Comparison of ENCODE assay signal across 9 cellular contexts in the genomic region with DNA sequence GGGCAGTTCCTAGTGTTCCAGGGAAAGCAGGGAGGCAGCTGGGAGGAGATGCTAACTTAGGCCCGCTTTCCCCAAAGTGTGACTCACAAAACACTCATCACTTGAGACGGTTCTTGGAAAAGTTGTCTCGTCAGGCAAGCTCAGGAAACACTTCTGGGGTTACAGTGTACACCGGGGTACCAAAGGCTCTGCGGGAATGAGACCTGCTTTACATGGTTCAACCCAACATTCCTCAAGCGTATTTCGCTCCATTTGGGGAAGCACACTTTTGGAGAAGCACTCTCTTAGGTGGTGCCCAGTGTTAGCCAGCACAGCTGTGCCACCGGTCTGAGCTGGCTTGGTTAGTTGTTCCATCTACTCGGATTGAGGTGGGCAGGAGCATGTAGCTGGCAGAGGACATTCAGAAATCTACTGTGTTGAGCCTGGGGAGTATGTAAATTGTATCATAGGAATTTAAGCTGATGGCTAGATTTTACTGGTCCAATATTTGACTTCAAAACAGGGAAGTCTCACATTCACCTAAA. TPM values are rescaled to one million over a fixed set of nuclear protein-coding genes. Genes with fewer than 3 reads are reported as not detected.
DNase-seq lines count a peak whose midpoint lies in the region; ATAC-seq and TF ChIP-seq lines count a peak whose summit lies in the region.
"Had no signal": no experiment of that assay in that cellular context is flagged by ENCODE, and none has a peak within 500 bp of the region (broad histone marks: within the 10 kb centered on the region; RNA-seq: fewer than 3 reads in every experiment).

No MANE protein-coding gene starts in this region.

- no peak overlapping the region for H3K4me2 ChIP-seq in mammary epithelial cell (ENCODE audit: insufficient read depth, low read depth, low read length)

- in situ Hi-C loops in mammary epithelial cell (cut with MboI; ENCODE audit: low sequenced_read_pairs in 2 of 2), result no loop called here

- H3K4me1 ChIP-seq in mammary epithelial cell (ENCODE audit: insufficient read depth, low read length) (peaks cover 30% of the 10 kb centered on the region), left lung (peaks cover 27 to 82% of the 10 kb centered on the region in 2 donors)

- 46% methylated on average over 7 of the region's 9 CpGs for WGBS in mammary epithelial cell (ENCODE audit: low coverage, missing lambda C conversion rate)

- CTCF ChIA-PET in mammary epithelial cell (lab: Charles Lee; ENCODE audit: low non-redundant PET), result no interaction called here

- no peaks in the 10 kb centered on the region for H3K27me3 Mint-ChIP-seq in T-helper 1 cell treated with Interleukin-12 subunit alpha and Interleukin-12 subunit beta and Interleukin-4 antibody, amounts not matched to agents 30 μg/mL and 1 μg/mL, for 36 hours (ENCODE audit: low read depth)
- H3K27me3 Mint-ChIP-seq in type B pancreatic cell, result no peaks in the 10 kb centered on the region
- no peaks in the 10 kb centered on the region for H3K27me3 Mint-ChIP-seq in naive thymus-derived CD8-positive, alpha-beta T cell

- peak; percentile 55 for ATAC-seq in left lung
- ATAC-seq in naive thymus-derived CD8-positive, alpha-beta T cell, result no peak
- ATAC-seq in GM21526 (IDR thresholded peaks at IDR 0.05; ENCODE audit: low FRiP score, unreplicated experiment), result no peak

- peaks cover 50% of the 10 kb centered on the region for H3K4me1 Mint-ChIP-seq in T-helper 1 cell treated with Interleukin-12 subunit alpha and Interleukin-12 subunit beta and Interleukin-4 antibody, amounts not matched to agents 30 μg/mL and 1 μg/mL, for 36 hours (ENCODE audit: low read depth)
- H3K4me1 Mint-ChIP-seq in type B pancreatic cell (ENCODE audit: unreplicated experiment), result peaks cover 56% of the 10 kb centered on the region
- peaks cover 23 to 87% (median 56%) of the 10 kb centered on the region in 4 donors for H3K4me1 Mint-ChIP-seq in naive thymus-derived CD8-positive, alpha-beta T cell

- DNase-seq in T-helper 1 cell (no peak), mammary epithelial cell (peak; percentile 81), left lung (peak in 1 of 2 donors; percentile 47), type B pancreatic cell (ENCODE audit: extremely low spot score, unreplicated experiment) (no peak)
- DNase-seq in naive thymus-derived CD8-positive, alpha-beta T cell, result no peak
- no peak for DNase-seq in activated CD4-positive, alpha-beta T cell treated with anti-CD3 and anti-CD28 coated beads for 48 hours
- DNase-seq: effector CD4-positive, alpha-beta T cell had no signal

- POLR2A ChIA-PET in naive thymus-derived CD8-positive, alpha-beta T cell (lab: Charles Lee), result interaction anchor here (1.0 to 1.3 kb wide), 2 partner anchors 31 to 37 kb away, joined by 3 read pairs; no protein-coding TSS in a partner anchor

- no TSS peak for BruUV-seq in mammary epithelial cell (replicated peaks; lab: Mats Ljungman, UMichigan)

- H4K20me1 ChIP-seq in mammary epithelial cell (ENCODE audit: insufficient read depth, low read length), result no peaks in the 10 kb centered on the region

- TF ChIP-seq CTCF in mammary epithelial cell (conservative IDR thresholded peaks at IDR 0.05 in 1 of 2, IDR thresholded peaks at IDR 0.05 in 1 of 2; ENCODE audit: extremely low read depth in 1 of 2, insufficient read depth in 1 of 2, low read depth in 1 of 2, low read length in 2 of 2) (no peak), left lung (IDR thresholded peaks at IDR 0.05) (no peak), type B pancreatic cell (conservative IDR thresholded peaks at IDR 0.05) (no peak)

- H3K27ac ChIP-seq in mammary epithelial cell (ENCODE audit: insufficient read depth, low read depth, low read length) (no peak overlapping the region), left lung (peak overlapping the region; percentile 30 to 39)

- no peak overlapping the region for H3K4me3 Mint-ChIP-seq in T-helper 1 cell treated with Interleukin-12 subunit alpha and Interleukin-12 subunit beta and Interleukin-4 antibody, amounts not matched to agents 30 μg/mL and 1 μg/mL, for 36 hours
- H3K4me3 Mint-ChIP-seq in type B pancreatic cell, result no peak overlapping the region
- H3K4me3 Mint-ChIP-seq in naive thymus-derived CD8-positive, alpha-beta T cell, result no peak overlapping the region

- H3K36me3 ChIP-seq in mammary epithelial cell (ENCODE audit: insufficient read depth, low read length) (peaks cover 10% of the 10 kb centered on the region), left lung (peaks cover 0 to 63% of the 10 kb centered on the region in 2 donors)

- no peaks in the 10 kb centered on the region for H3K9me3 Mint-ChIP-seq in T-helper 1 cell treated with Interleukin-12 subunit alpha and Interleukin-12 subunit beta and Interleukin-4 antibody, amounts not matched to agents 30 μg/mL and 1 μg/mL, for 36 hours
- H3K9me3 Mint-ChIP-seq in type B pancreatic cell, result no peaks in the 10 kb centered on the region
- no peaks in the 10 kb centered on the region for H3K9me3 Mint-ChIP-seq in naive thymus-derived CD8-positive, alpha-beta T cell

- intact Hi-C loops in mammary epithelial cell (cut with micrococcal nuclease) (loop anchor here (5.0 kb wide), 2 partner anchors 35 to 95 kb away; a partner anchor contains a TSS), left lung (cut with DNase I) (no loop called here)

- peaks cover 38% of the 10 kb centered on the region for H3K36me3 Mint-ChIP-seq in T-helper 1 cell treated with Interleukin-12 subunit alpha and Interleukin-12 subunit beta and Interleukin-4 antibody, amounts not matched to agents 30 μg/mL and 1 μg/mL, for 36 hours (ENCODE audit: low read depth)
- H3K36me3 Mint-ChIP-seq in type B pancreatic cell, result peaks cover 47% of the 10 kb centered on the region
- peaks cover 0 to 73% (median 26%) of the 10 kb centered on the region in 3 donors for H3K36me3 Mint-ChIP-seq in naive thymus-derived CD8-positive, alpha-beta T cell

- H3K27me3 ChIP-seq in mammary epithelial cell (ENCODE audit: insufficient read depth, low read length) (no peaks in the 10 kb centered on the region), left lung (no peaks in the 10 kb centered on the region)

- H3K9me3 ChIP-seq in mammary epithelial cell (replicated peaks; ENCODE audit: insufficient read depth, low read length), result no peaks in the 10 kb centered on the region
- no peaks in the 10 kb centered on the region for H3K9me3 ChIP-seq in left lung

- H3K9ac ChIP-seq in mammary epithelial cell (ENCODE audit: insufficient read depth, low read length), result no peak overlapping the region

- H2AFZ ChIP-seq in mammary epithelial cell (ENCODE audit: low read depth, low read length), result no peak overlapping the region

- dilution Hi-C loops in mammary epithelial cell (cut with HindIII; ENCODE audit: low sequenced_read_pairs), result no loop called here

- peak overlapping the region; percentile 37 for H3K27ac Mint-ChIP-seq in T-helper 1 cell treated with Interleukin-12 subunit alpha and Interleukin-12 subunit beta and Interleukin-4 antibody, amounts not matched to agents 30 μg/mL and 1 μg/mL, for 36 hours
- peak overlapping the region; percentile 98 for H3K27ac Mint-ChIP-seq in type B pancreatic cell
- peak overlapping the region in 5 of 10 donors; percentile 25 to 74 (median 49) for H3K27ac Mint-ChIP-seq in naive thymus-derived CD8-positive, alpha-beta T cell

- peaks cover 68% of the 10 kb centered on the region for H3K79me2 ChIP-seq in mammary epithelial cell (ENCODE audit: insufficient read depth, low read length)

- no peak overlapping the region for H3K4me3 ChIP-seq in mammary epithelial cell (replicated peaks in 1 of 3; ENCODE audit: insufficient read depth in 1 of 3, low read depth in 2 of 3, low read length in 3 of 3)
- H3K4me3 ChIP-seq in left lung, result no peak overlapping the region

RNA-seq across cellular contexts. Expression of a gene that starts 34.8 kb away (rescaled TPM):
- 100 to 1,000 TPM in 1 of 2 donors, 10 to 100 TPM in 1; 82.2 to 135 TPM for total RNA-seq in mammary epithelial cell
- 69.9 TPM for polyA plus RNA-seq in mammary epithelial cell
- polyA minus RNA-seq in mammary epithelial cell, result 212 TPM
- 100 to 1,000 TPM in 1 of 2 donors, 10 to 100 TPM in 1; 83.6 to 107 TPM for total RNA-seq in left lung
- 91.9 and 150 TPM in 2 replicates for total RNA-seq in type B pancreatic cell (ENCODE audit: low replicate concordance)
- 10 to 100 TPM; 28.7 to 30.8 TPM for total RNA-seq in naive thymus-derived CD8-positive, alpha-beta T cell
- polyA plus RNA-seq in naive thymus-derived CD8-positive, alpha-beta T cell, result 10 to 100 TPM; 15.1 to 24.2 (median 18.6) TPM

RNA-seq across cellular contexts. Expression of a gene that starts 55.8 kb away (rescaled TPM):
- 10 to 100 TPM; 18.0 to 28.3 TPM for total RNA-seq in mammary epithelial cell
- 11.3 TPM for polyA plus RNA-seq in mammary epithelial cell
- polyA minus RNA-seq in mammary epithelial cell, result 15.8 TPM
- total RNA-seq in left lung, result 10 to 100 TPM; 17.3 to 19.0 TPM
- total RNA-seq in type B pancreatic cell (ENCODE audit: low replicate concordance), result 21.0 and 25.4 TPM in 2 replicates
- total RNA-seq in naive thymus-derived CD8-positive, alpha-beta T cell, result 10 to 100 TPM; 29.5 to 30.9 TPM
- 10 to 100 TPM; 19.5 to 24.3 (median 23.7) TPM for polyA plus RNA-seq in naive thymus-derived CD8-positive, alpha-beta T cell
